8 cellular contexts compared by ENCODE assay signal in genomic region chr1:186849271-186849671, GRCh38. TPM values are rescaled to one million over a fixed set of nuclear protein-coding genes. Genes with fewer than 3 reads are reported as not detected.
DNase-seq lines count a peak whose midpoint lies in the region; ATAC-seq and TF ChIP-seq lines count a peak whose summit lies in the region.

No MANE protein-coding gene starts in this region.

- 76 to 81% (median 80%) methylated on average over 5 of the region's 5 CpGs for WGBS in heart left ventricle, 4 donors

- H3K4me3 ChIP-seq in GM12865 (ENCODE audit: low read depth, low read length) (no peak overlapping the region), heart left ventricle (no peak overlapping the region), MG63 (no peak overlapping the region)

- H3K9me3 ChIP-seq in heart left ventricle (no peaks in the 10 kb centered on the region), MG63 (no peaks in the 10 kb centered on the region)

- H3K27me3 ChIP-seq in heart left ventricle (no peaks in the 10 kb centered on the region), MG63 (no peaks in the 10 kb centered on the region)

- peak; percentile 85 for DNase-seq in GM12865 (ENCODE audit: low read depth)
- no peak for DNase-seq in heart left ventricle
- no peak for DNase-seq in NCI-H2081 (lab: John Stamatoyannopoulos, UW)
- no peak for DNase-seq in MG63
- DNase-seq in NCI-H345 (lab: John Stamatoyannopoulos, UW): no peak
- no peak for DNase-seq in stimulated activated CD4-positive, alpha-beta T cell treated with anti-CD3 and anti-CD28 coated beads, Interleukin-4, amount 100 ng/mL, for 24 hours

- intact Hi-C loops in heart left ventricle (cut with DNase I): no loop called here

- ATAC-seq in GM21526 (IDR thresholded peaks at IDR 0.05; ENCODE audit: low FRiP score, unreplicated experiment) (peak; percentile 97), HG03439 (IDR thresholded peaks at IDR 0.05; ENCODE audit: unreplicated experiment) (peak; percentile 91), heart left ventricle (peak in 3 of 4 donors; percentile 52 to 67 (median 57))

- H3K27ac ChIP-seq in heart left ventricle: peak overlapping the region in 2 of 12 donors; percentile 36 to 81

- TF ChIP-seq CTCF in GM12865 (IDR thresholded peaks at IDR 0.05; ENCODE audit: insufficient read depth, low read depth, low read length, missing control alignments) (no peak), heart left ventricle (IDR thresholded peaks at IDR 0.05) (no peak)

- no peak for TF ChIP-seq POLR2A in heart left ventricle (IDR thresholded peaks at IDR 0.05)

- peaks cover 0 to 41% (median 0%) of the 10 kb centered on the region in 12 donors for H3K4me1 ChIP-seq in heart left ventricle

- H3K36me3 ChIP-seq in heart left ventricle (no peaks in the 10 kb centered on the region), MG63 (no peaks in the 10 kb centered on the region)

RNA-seq across cellular contexts. Expression of gene PLA2G4A, which starts 20.5 kb away (rescaled TPM):
- total RNA-seq in heart left ventricle: 1 to 10 TPM in 8 of 9 donors, under 1 TPM in 1; 1.00 to 5.8 (median 1.9) TPM
- 1 to 10 TPM in 1 of 2 donors, under 1 TPM in 1; 0.91 to 1.6 TPM for polyA plus RNA-seq in heart left ventricle
- 14.7 and 23.1 TPM in 2 replicates for total RNA-seq in MG63 (2014; rRNA removed; shearing (Covaris generic); ENCODE audit: low replicate concordance)
